ENCODE assay signal across 19 cellular contexts in genomic region chr16:73879621-73880020, GRCh38.
DNase-seq lines count a peak whose midpoint lies in the region; ATAC-seq and TF ChIP-seq lines count a peak whose summit lies in the region.
"Had no signal": no experiment of that assay in that cellular context is flagged by ENCODE, and none has a peak within 500 bp of the region (broad histone marks: within the 10 kb centered on the region; RNA-seq: fewer than 3 reads in every experiment).

No MANE protein-coding gene starts in this region.

- H3K79me2 ChIP-seq in GM23338 (replicated peaks; ENCODE audit: insufficient read depth) (no peaks in the 10 kb centered on the region), neural progenitor cell (ENCODE audit: low read depth) (no peaks in the 10 kb centered on the region)

- H3F3A ChIP-seq in GM23338 (replicated peaks; ENCODE audit: low read depth) (no peaks in the 10 kb centered on the region), neural progenitor cell (ENCODE audit: low read depth) (no peaks in the 10 kb centered on the region)

- peaks cover 27% of the 10 kb centered on the region for H3K4me1 Mint-ChIP-seq in GM23338
- H3K4me1 Mint-ChIP-seq in neural progenitor cell = peaks cover 52% of the 10 kb centered on the region
- H3K4me1 Mint-ChIP-seq: B cell; CD4-positive, CD25-positive, alpha-beta regulatory T cell had no signal

- H3K4me3 Mint-ChIP-seq in GM23338 (no peak overlapping the region), neural progenitor cell (no peak overlapping the region)
- H3K4me3 Mint-ChIP-seq: B cell; CD4-positive, CD25-positive, alpha-beta regulatory T cell; CD8-positive, alpha-beta T cell had no signal

- H3K27ac ChIP-seq in GM23338 (ENCODE audit: low read depth) = no peak overlapping the region
- H3K27ac ChIP-seq in neural progenitor cell = no peak overlapping the region
- H3K27ac ChIP-seq: 22Rv1, BLaER1, C4-2B had no signal

- H2AFZ ChIP-seq in GM23338 (peak overlapping the region; percentile 34; the same call in 1 of the 2 replicates), neural progenitor cell (replicated peaks) (no peak overlapping the region)

- H3K27me3 Mint-ChIP-seq in GM23338 (ENCODE audit: insufficient read depth, low read depth, poor library complexity) (no peaks in the 10 kb centered on the region), neural progenitor cell (ENCODE audit: insufficient read depth, low read depth) (no peaks in the 10 kb centered on the region)
- H3K27me3 Mint-ChIP-seq: CD4-positive, CD25-positive, alpha-beta regulatory T cell had no signal

- H4K20me1 ChIP-seq in GM23338 (replicated peaks; ENCODE audit: insufficient read depth) (no peaks in the 10 kb centered on the region), neural progenitor cell (ENCODE audit: low read depth) (no peaks in the 10 kb centered on the region)
- H4K20me1 ChIP-seq: BLaER1 had no signal

- H3K27me3 ChIP-seq in GM23338 (ENCODE audit: insufficient read depth) (no peaks in the 10 kb centered on the region), neural progenitor cell (no peaks in the 10 kb centered on the region)
- H3K27me3 ChIP-seq: BLaER1 had no signal

- H3K9me3 Mint-ChIP-seq in GM23338 (no peaks in the 10 kb centered on the region), neural progenitor cell (no peaks in the 10 kb centered on the region)
- H3K9me3 Mint-ChIP-seq: CD4-positive, CD25-positive, alpha-beta regulatory T cell; CD8-positive, alpha-beta T cell had no signal

- H3K9me2 ChIP-seq in GM23338 (ENCODE audit: insufficient read depth) = no peaks in the 10 kb centered on the region

- H3K27ac Mint-ChIP-seq in GM23338 (no peak overlapping the region), neural progenitor cell (peak overlapping the region; percentile 4)
- H3K27ac Mint-ChIP-seq: B cell; CD4-positive, CD25-positive, alpha-beta regulatory T cell; CD8-positive, alpha-beta T cell had no signal

- H3K36me3 Mint-ChIP-seq in GM23338 (ENCODE audit: low read depth) (no peaks in the 10 kb centered on the region), neural progenitor cell (no peaks in the 10 kb centered on the region)
- H3K36me3 Mint-ChIP-seq: CD4-positive, CD25-positive, alpha-beta regulatory T cell; CD8-positive, alpha-beta T cell had no signal

- no peaks in the 10 kb centered on the region for H3K9me3 ChIP-seq in neural progenitor cell (ENCODE audit: low read depth)
- H3K9me3 ChIP-seq: BLaER1, Caco-2, HAP-1 had no signal

- H3K36me3 ChIP-seq in GM23338 (ENCODE audit: insufficient read depth) (no peaks in the 10 kb centered on the region), neural progenitor cell (no peaks in the 10 kb centered on the region)
- H3K36me3 ChIP-seq: BLaER1, HAP-1 had no signal

- DNase-seq in NCI-H1417 (lab: John Stamatoyannopoulos, UW) = peak in 2 of 3 experiments; percentile 32 to 53
- DNase-seq in NCI-H1417 treated with DMSO at 0.1 percent for 48 hours (lab: John Stamatoyannopoulos, UW) = no peak
- DNase-seq in GM23338 (ENCODE audit: low spot score) = no peak
- peak; percentile 65 for DNase-seq in NCI-H2227 treated with DMSO at 0.1 percent for 48 hours (lab: John Stamatoyannopoulos, UW)
- no peak for DNase-seq in neural progenitor cell (ENCODE audit: low spot score)
- no peak for DNase-seq in dedifferentiated amniotic fluid mesenchymal stem cell (ENCODE audit: extremely low spot score)
- no peak for DNase-seq in GF-D8 (lab: John Stamatoyannopoulos, UW)
- DNase-seq: Caco-2; CD4-positive, CD25-positive, alpha-beta regulatory T cell; CD8-positive, alpha-beta T cell; DMS153; DND-41; GOT3 had no signal

- H3K9ac ChIP-seq in neural progenitor cell = no peak overlapping the region
- H3K9ac ChIP-seq: BLaER1 had no signal

- TF ChIP-seq CTCF in GM23338 (conservative IDR thresholded peaks at IDR 0.05; ENCODE audit: low read depth in 2 of 2) = no peak
- no peak for TF ChIP-seq CTCF in neural progenitor cell (IDR thresholded peaks at IDR 0.05)

- H3K4me2 ChIP-seq in GM23338 (no peak overlapping the region), neural progenitor cell (no peak overlapping the region)
- H3K4me2 ChIP-seq: BLaER1 had no signal

- H3K4me3 ChIP-seq in GM23338 = no peak overlapping the region
- no peak overlapping the region for H3K4me3 ChIP-seq in neural progenitor cell
- H3K4me3 ChIP-seq: BLaER1, GM12878, HAP-1 had no signal

- no peak for ATAC-seq in GM23338
- ATAC-seq: CD8-positive, alpha-beta T cell; GM12878 had no signal

- H3K4me1 ChIP-seq in GM23338 (ENCODE audit: insufficient read depth) = peaks cover 19% of the 10 kb centered on the region; the same call in 1 of the 2 replicates
- H3K4me1 ChIP-seq in neural progenitor cell = peaks cover 1% of the 10 kb centered on the region
- H3K4me1 ChIP-seq: Caco-2 had no signal

TF ChIP-seq in GM23338, 12 proteins besides CTCF, POLR2A, EP300 and RAD21:
- TF ChIP-seq STAT1 (IDR thresholded peaks at IDR 0.05; ENCODE audit: unreplicated experiment) = no peak
- no peak for TF ChIP-seq EZH2phosphoT487 (IDR thresholded peaks at IDR 0.05; ENCODE audit: unreplicated experiment)
- no peak for TF ChIP-seq POLR2AphosphoS5 (IDR thresholded peaks at IDR 0.05; ENCODE audit: low read depth)
- no peak for TF ChIP-seq ETS1 (IDR thresholded peaks at IDR 0.05)
- TF ChIP-seq ZNF114 (CRISPR knock-in tag; IDR thresholded peaks at IDR 0.05) = no peak
- no peak for TF ChIP-seq ZNF462 (CRISPR knock-in tag; IDR thresholded peaks at IDR 0.05)
- no peak for TF ChIP-seq JUNB (IDR thresholded peaks at IDR 0.05; ENCODE audit: unreplicated experiment)

Comparison
In these comparisons a context has a peak if more than half of its experiments do, and no peak if none do; other contexts are left out.
1. DNase-seq: peak in NCI-H1417 (2 of 3) and NCI-H2227 treated with DMSO at 0.1 percent for 48 hours (single experiment); none in NCI-H1417 treated with DMSO at 0.1 percent for 48 hours (single experiment), GM23338 (single experiment), neural progenitor cell (single experiment), dedifferentiated amniotic fluid mesenchymal stem cell (single experiment) and GF-D8 (single experiment).